8 cellular contexts compared by ENCODE assay signal in genomic region chr22:36455571-36456458, GRCh38. TPM values are rescaled to one million over a fixed set of nuclear protein-coding genes. Genes with fewer than 3 reads are reported as not detected.
DNase-seq lines count a peak whose midpoint lies in the region; ATAC-seq and TF ChIP-seq lines count a peak whose summit lies in the region.

No MANE protein-coding gene starts in this region.

- H3K9me3 Mint-ChIP-seq in endothelial cell (ENCODE audit: unreplicated experiment) = no peaks in the 10 kb centered on the region

- ATAC-seq in HG02938 (IDR thresholded peaks at IDR 0.05; ENCODE audit: unreplicated experiment) = no peak
- ATAC-seq in activated CD4-positive, CD25-positive, alpha-beta regulatory T cell treated with anti-CD3 and anti-CD28 coated beads, Interleukin-2, amount 50 U/mL, for 24 hours = no peak

- peak overlapping the region; percentile 65 for H3K27ac Mint-ChIP-seq in endothelial cell (ENCODE audit: unreplicated experiment)

- TF ChIP-seq EP300 in ovary (IDR thresholded peaks at IDR 0.05) = no peak

- H3K4me3 ChIP-seq in ovary = peak overlapping the region; percentile 58

- peaks cover 21% of the 10 kb centered on the region for H3K4me1 Mint-ChIP-seq in endothelial cell (ENCODE audit: unreplicated experiment)

- no peaks in the 10 kb centered on the region for H3K27me3 ChIP-seq in ovary

- H3K36me3 ChIP-seq in ovary = no peaks in the 10 kb centered on the region

- WGBS in ovary, 3 donors = 65 to 73% (median 71%) methylated on average over 21 of the region's 21 CpGs

- peak overlapping the region; percentile 85 to 86 for H3K27ac ChIP-seq in ovary

- TF ChIP-seq CTCF in endothelial cell (IDR thresholded peaks at IDR 0.05; ENCODE audit: unreplicated experiment) = no peak
- no peak for TF ChIP-seq CTCF in ovary (IDR thresholded peaks at IDR 0.05)

- no peaks in the 10 kb centered on the region for H3K9me3 ChIP-seq in ovary

- no peaks in the 10 kb centered on the region for H3K36me3 Mint-ChIP-seq in endothelial cell (ENCODE audit: low read depth, unreplicated experiment)

- DNase-seq in DMS53 treated with DMSO at 0.1 percent for 48 hours (lab: John Stamatoyannopoulos, UW; ENCODE audit: unreplicated experiment) (peak; percentile 30), NCI-H69 (lab: John Stamatoyannopoulos, UW) (peak; percentile 70), endothelial cell (ENCODE audit: low spot score) (no peak), ovary (no peak), dermis blood vessel endothelial cell (no peak), NCI-H1694 (lab: John Stamatoyannopoulos, UW) (no peak)

- peaks cover 8% of the 10 kb centered on the region for H3K4me1 ChIP-seq in ovary (ENCODE audit: insufficient read depth)

- peak overlapping the region; percentile 68 for H3K4me3 Mint-ChIP-seq in endothelial cell (ENCODE audit: unreplicated experiment)

- TF ChIP-seq POLR2A in ovary (IDR thresholded peaks at IDR 0.05) = no peak

- intact Hi-C loops in ovary (cut with DNase I) = loop anchor here in 3 of 4 donors (5.0 to 10.0 kb wide), 4 partner anchors 69 to 129 kb away; partner anchors contain the start of gene MYH9 (in 2 of the 3)

- peaks cover 8% of the 10 kb centered on the region for H3K27me3 Mint-ChIP-seq in endothelial cell (ENCODE audit: unreplicated experiment)

RNA-seq across cellular contexts. Expression of gene TXN2, which starts 25.6 kb away (rescaled TPM):
- 67.3 TPM for total RNA-seq in endothelial cell (ENCODE audit: unreplicated experiment)
- total RNA-seq in ovary = 10 to 100 TPM; 60.9 to 93.7 (median 78.2) TPM
- polyA plus RNA-seq in ovary = 100 to 1,000 TPM in 1 of 2 donors, 10 to 100 TPM in 1; 87.4 to 118 TPM
- 22.0 and 30.3 TPM in 2 replicates for total RNA-seq in dermis blood vessel endothelial cell

RNA-seq across cellular contexts. Expression of gene FOXRED2, which starts 51.0 kb away (rescaled TPM):
- total RNA-seq in endothelial cell (ENCODE audit: unreplicated experiment) (17.6 TPM), ovary (10 to 100 TPM in 5 of 7 donors, 1 to 10 TPM in 2; 6.9 to 30.7 (median 26.1) TPM), dermis blood vessel endothelial cell (8.7 and 11.5 TPM in 2 replicates)
- polyA plus RNA-seq in ovary = 10 to 100 TPM; 13.0 to 17.6 TPM

Comparison
In these comparisons a context has a peak if more than half of its experiments do, and no peak if none do; other contexts are left out.
1. DNase-seq: peak in DMS53 treated with DMSO at 0.1 percent for 48 hours (single experiment) and NCI-H69 (single experiment); none in endothelial cell (single experiment), ovary (0 of 5), dermis blood vessel endothelial cell (single experiment) and NCI-H1694 (single experiment).